In genomic region chr13:32802159-32802558, GRCh38 we compare ENCODE assay signal across 22 cellular contexts.
DNase-seq lines count a peak whose midpoint lies in the region; ATAC-seq, FAIRE-seq and TF ChIP-seq lines count a peak whose summit lies in the region.
"Had no signal": no experiment of that assay in that cellular context is flagged by ENCODE, and none has a peak within 500 bp of the region (broad histone marks: within the 10 kb centered on the region; RNA-seq: fewer than 3 reads in every experiment).

No MANE protein-coding gene starts in this region.

- H3K27ac ChIP-seq in BLaER1 treated with 17β-estradiol and CSF1 and Interleukin-3, amounts not matched to agents 10 nM and 100 nM = peak overlapping the region in 5 of 11 experiments; percentile 10 to 38 (median 22); a peak in 6 of 22 replicates
- no peak overlapping the region for H3K27ac ChIP-seq in osteoblast (ENCODE audit: low read depth, low read length)

- H2AFZ ChIP-seq in osteoblast (ENCODE audit: low read length) = peak overlapping the region; percentile 23

- H3K4me3 ChIP-seq in BLaER1 treated with 17β-estradiol and CSF1 and Interleukin-3, amounts not matched to agents 10 nM and 100 nM = no peak overlapping the region
- H3K4me3 ChIP-seq in osteoblast (ENCODE audit: insufficient read depth, low read length) (no peak overlapping the region), MG63 (no peak overlapping the region)

- no peaks in the 10 kb centered on the region for H3K36me3 ChIP-seq in BLaER1 treated with 17β-estradiol and CSF1 and Interleukin-3, amounts not matched to agents 10 nM and 100 nM
- no peaks in the 10 kb centered on the region for H3K36me3 ChIP-seq in osteoblast (ENCODE audit: insufficient read depth, low read length)
- no peaks in the 10 kb centered on the region for H3K36me3 ChIP-seq in MG63

- no peaks in the 10 kb centered on the region for H3K27me3 ChIP-seq in BLaER1 treated with 17β-estradiol and CSF1 and Interleukin-3, amounts not matched to agents 10 nM and 100 nM
- H3K27me3 ChIP-seq in osteoblast (ENCODE audit: insufficient read depth, low read length) = no peaks in the 10 kb centered on the region
- no peaks in the 10 kb centered on the region for H3K27me3 ChIP-seq in MG63

- H3K4me1 ChIP-seq in BLaER1 treated with 17β-estradiol and CSF1 and Interleukin-3, amounts not matched to agents 10 nM and 100 nM = peaks cover 0 to 27% (median 14%) of the 10 kb centered on the region in 10 experiments; a peak in 17 of 20 replicates
- no peaks in the 10 kb centered on the region for H3K4me1 ChIP-seq in osteoblast (ENCODE audit: insufficient read depth, low read length)

- no peak for ATAC-seq in GM18867 (IDR thresholded peaks at IDR 0.05; ENCODE audit: unreplicated experiment)
- ATAC-seq: Panc1, SK-N-SH treated with all-trans-retinoic acid at 6 μM for 48 hours had no signal

- FAIRE-seq in D721Med (lab: Jason Lieb, UNC) = no peak
- FAIRE-seq: A204.1, H54 had no signal

- TF ChIP-seq CTCF in osteoblast (IDR thresholded peaks at IDR 0.05; ENCODE audit: extremely low read depth, low read depth, low read length) (no peak), D721Med (IDR thresholded peaks at IDR 0.05; ENCODE audit: insufficient read depth, missing control alignments) (no peak)

- H3K9ac ChIP-seq in BLaER1 treated with 17β-estradiol and CSF1 and Interleukin-3, amounts not matched to agents 10 nM and 100 nM = peak overlapping the region in 3 of 11 experiments; percentile 19 to 34 (median 31); a peak in 3 of 22 replicates

- H3K9me3 ChIP-seq in BLaER1 treated with 17β-estradiol and CSF1 and Interleukin-3, amounts not matched to agents 10 nM and 100 nM (replicated peaks in 1 of 11) = peaks cover 13 to 44% (median 22%) of the 10 kb centered on the region in 11 experiments
- H3K9me3 ChIP-seq in osteoblast (ENCODE audit: low read depth, low read length) (no peaks in the 10 kb centered on the region), MG63 (no peaks in the 10 kb centered on the region)

- no peaks in the 10 kb centered on the region for H4K20me1 ChIP-seq in BLaER1 treated with 17β-estradiol and CSF1 and Interleukin-3, amounts not matched to agents 10 nM and 100 nM
- no peaks in the 10 kb centered on the region for H4K20me1 ChIP-seq in osteoblast (ENCODE audit: insufficient read depth, low read length)

- peak overlapping the region; percentile 14 to 79 (median 42); a peak in 18 of 22 replicates for H3K4me2 ChIP-seq in BLaER1 treated with 17β-estradiol and CSF1 and Interleukin-3, amounts not matched to agents 10 nM and 100 nM
- H3K4me2 ChIP-seq in osteoblast (ENCODE audit: insufficient read depth, low read length) = no peak overlapping the region

- DNase-seq in M059J (ENCODE audit: low read depth) = peak; percentile 3
- peak; percentile 21 for DNase-seq in foreskin melanocyte
- no peak for DNase-seq in osteoblast (ENCODE audit: insufficient read length, low spot score, missing footprints)
- DNase-seq in MG63 = no peak
- DNase-seq in D721Med (ENCODE audit: insufficient read length, low spot score) = no peak
- no peak for DNase-seq in activated effector memory CD4-positive, alpha-beta T cell treated with anti-CD3 and anti-CD28 coated beads, Interleukin-2, amount 50 U/mL, for 16 hours
- DNase-seq: CD4-positive, CD25-positive, alpha-beta regulatory T cell; DMS79; Kasumi-1; MM.1S; NCI-H1048; NCI-H1436; NCI-H1930; NCI-H226; NCI-H510A treated with DMSO at 0.1 percent for 48 hours; NCI-H774 had no signal

- no peaks in the 10 kb centered on the region for H3K79me2 ChIP-seq in osteoblast (ENCODE audit: insufficient read depth, low read length)

Comparison
In these comparisons a context has a peak if more than half of its experiments do, and no peak if none do; other contexts are left out.
1. DNase-seq: peak in M059J (single experiment) and foreskin melanocyte (single experiment); none in osteoblast (single experiment), MG63 (single experiment), D721Med (single experiment) and activated effector memory CD4-positive, alpha-beta T cell treated with anti-CD3 and anti-CD28 coated beads, Interleukin-2, amount 50 U/mL, for 16 hours (single experiment).